In the genomic region with DNA sequence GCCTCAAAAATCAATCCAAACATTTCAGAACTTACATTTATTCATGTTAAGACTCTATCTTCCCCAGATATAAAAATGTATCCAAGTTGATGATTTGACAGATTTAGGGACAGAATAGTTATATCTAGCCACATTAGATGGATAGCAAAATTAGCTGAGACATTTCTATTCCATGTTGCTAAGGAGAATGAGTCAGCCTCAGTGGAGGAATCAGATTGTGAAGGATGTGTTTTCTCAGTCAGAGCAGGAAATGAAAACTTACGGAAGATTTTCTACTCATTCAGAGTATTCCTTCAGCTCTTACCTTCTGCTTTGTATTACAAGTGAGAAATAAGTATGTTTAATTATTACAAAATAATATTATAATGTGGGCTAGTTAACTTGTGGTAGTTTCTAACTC, we compare ENCODE assay signal across 1 cellular context.
TF ChIP-seq lines count a peak whose summit lies in the region.

No MANE protein-coding gene starts in this region.

TF ChIP-seq in SK-N-SH treated with all-trans-retinoic acid at 6 μM for 48 hours, 23 proteins besides CTCF, POLR2A, EP300 and RAD21 (continued from another document):
- TF ChIP-seq ARNTL (CRISPR knock-in tag; IDR thresholded peaks at IDR 0.05; ENCODE audit: borderline replicate concordance, low read depth), result no peak
- TF ChIP-seq TOX (CRISPR knock-in tag; IDR thresholded peaks at IDR 0.05; ENCODE audit: borderline replicate concordance), result no peak
- TF ChIP-seq, protein P1, sequence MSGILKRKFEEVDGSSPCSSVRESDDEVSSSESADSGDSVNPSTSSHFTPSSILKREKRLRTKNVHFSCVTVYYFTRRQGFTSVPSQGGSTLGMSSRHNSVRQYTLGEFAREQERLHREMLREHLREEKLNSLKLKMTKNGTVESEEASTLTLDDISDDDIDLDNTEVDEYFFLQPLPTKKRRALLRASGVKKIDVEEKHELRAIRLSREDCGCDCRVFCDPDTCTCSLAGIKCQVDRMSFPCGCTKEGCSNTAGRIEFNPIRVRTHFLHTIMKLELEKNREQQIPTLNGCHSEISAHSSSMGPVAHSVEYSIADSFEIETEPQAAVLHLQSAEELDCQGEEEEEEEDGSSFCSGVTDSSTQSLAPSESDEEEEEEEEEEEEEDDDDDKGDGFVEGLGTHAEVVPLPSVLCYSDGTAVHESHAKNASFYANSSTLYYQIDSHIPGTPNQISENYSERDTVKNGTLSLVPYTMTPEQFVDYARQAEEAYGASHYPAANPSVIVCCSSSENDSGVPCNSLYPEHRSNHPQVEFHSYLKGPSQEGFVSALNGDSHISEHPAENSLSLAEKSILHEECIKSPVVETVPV (CRISPR knock-in tag; IDR thresholded peaks at IDR 0.05), result no peak
- TF ChIP-seq ISL1 (CRISPR knock-in tag; IDR thresholded peaks at IDR 0.05), result no peak
- TF ChIP-seq ZFP3 (CRISPR knock-in tag; IDR thresholded peaks at IDR 0.05), result no peak
- no peak for TF ChIP-seq ZNF565 (CRISPR knock-in tag; conservative IDR thresholded peaks at IDR 0.05; ENCODE audit: low read depth)
TF ChIP-seq in SK-N-SH treated with all-trans-retinoic acid at 6 μM for 48 hours: peak in this region for 0.
